32 cellular contexts compared by ENCODE assay signal in the genomic region with DNA sequence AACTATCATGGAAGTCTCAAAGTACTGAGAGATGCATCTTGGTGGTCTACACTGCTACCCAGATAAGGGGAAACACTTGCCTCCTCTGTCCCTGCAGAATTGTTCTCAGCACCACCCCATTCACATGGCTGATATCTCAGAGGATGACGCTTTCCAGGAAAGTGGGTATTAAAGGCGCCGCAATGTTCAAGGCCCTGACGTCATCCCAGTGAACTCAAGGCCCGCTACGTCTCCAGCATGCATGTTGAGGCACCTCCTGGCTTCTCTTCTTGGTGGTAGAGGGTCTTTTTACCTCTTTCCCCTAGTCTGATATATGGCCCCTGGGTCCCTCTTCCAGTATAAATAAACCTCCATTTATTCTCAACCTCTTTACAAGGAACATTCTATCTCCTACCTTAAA. TPM values are rescaled to one million over a fixed set of nuclear protein-coding genes. Genes with fewer than 3 reads are reported as not detected.
"Had no signal": no experiment of that assay in that cellular context is flagged by ENCODE, and none has a peak within 500 bp of the region (broad histone marks: within the 10 kb centered on the region; RNA-seq: fewer than 3 reads in every experiment).

No MANE protein-coding gene starts in this region.

- H3K27ac ChIP-seq: stomach, suprapubic skin, testis, thoracic aorta, thyroid gland, tibial artery, tibial nerve, transverse colon, upper lobe of left lung, upper lobe of right lung, uterus, vagina had no signal

- H3K36me3 ChIP-seq: stomach, suprapubic skin, thoracic aorta, thyroid gland, tibial artery, tibial nerve, transverse colon, upper lobe of left lung, upper lobe of right lung, uterus, vagina had no signal

- DNase-seq: stimulated activated CD4-positive, alpha-beta T cell treated with anti-CD3 and anti-CD28 coated beads, Interleukin-2, amount 100 ng/mL, for 48 hours; stimulated activated CD4-positive, alpha-beta T cell treated with anti-CD3 and anti-CD28 coated beads, Interleukin-4, amount 100 ng/mL, for 1 hour; stimulated activated CD4-positive, alpha-beta T cell treated with anti-CD3 and anti-CD28 coated beads, Interleukin-4, amount 100 ng/mL, for 24 hours; stimulated activated CD4-positive, alpha-beta T cell treated with anti-CD3 and anti-CD28 coated beads, Interleukin-4, amount 100 ng/mL, for 4 hours; stimulated activated CD8-positive, alpha-beta memory T cell treated with anti-CD3 and anti-CD28 coated beads, Interleukin-4, amount 100 ng/mL, for 48 hours; stimulated activated naive B cell treated with anti-CD40 and anti-IgM and Interleukin-4, amounts not matched to agents 10 μg/mL and 1 μg/mL and 100 μg/mL, for 72 hours; stimulated activated naive CD4-positive, alpha-beta T cell; stimulated activated naive CD4-positive, alpha-beta T cell treated with Interleukin-2 at 50 U/mL for 16 hours; stimulated activated naive CD8-positive, alpha-beta T cell treated with anti-CD3 and anti-CD28 coated beads, Interleukin-15, amount 100 ng/mL, for 72 hours; stimulated activated naive CD8-positive, alpha-beta T cell treated with anti-CD3 and anti-CD28 coated beads, Interleukin-15, Interleukin-2, amounts not matched to agents 100 U/mL and 50 U/mL, for 24 hours; stomach; substantia nigra; testis; thyroid gland; tibial artery; transverse colon; trophoblast cell; upper lobe of left lung; upper lobe of right lung; uterus had no signal

- H3K4me3 ChIP-seq: stomach, suprapubic skin, testis, thoracic aorta, thyroid gland, tibial artery, tibial nerve, transverse colon, upper lobe of left lung, upper lobe of right lung, uterus, vagina had no signal

- FAIRE-seq: urothelium cell line had no signal

- ATAC-seq: stimulated activated effector memory CD8-positive, alpha-beta T cell treated with anti-CD3 and anti-CD28 coated beads, Interleukin-12 subunit alpha, Interleukin-12 subunit beta, amount 100 ng/mL, for 72 hours; stimulated activated memory B cell treated with anti-CD40 and anti-IgM and Interleukin-4, amounts not matched to agents 10 μg/mL and 1 μg/mL and 100 μg/mL, for 72 hours; stimulated activated naive B cell treated with anti-CD40 and anti-IgM and Interleukin-4, amounts not matched to agents 10 μg/mL and 1 μg/mL and 100 μg/mL, for 72 hours; stimulated activated naive CD8-positive, alpha-beta T cell treated with anti-CD3 and anti-CD28 coated beads, Interleukin-15, amount 100 ng/mL, for 72 hours; stimulated activated naive CD8-positive, alpha-beta T cell treated with anti-CD3 and anti-CD28 coated beads, Interleukin-15, Interleukin-2, amounts not matched to agents 100 U/mL and 50 U/mL, for 24 hours; upper lobe of right lung had no signal

- H3K4me1 ChIP-seq: stomach, suprapubic skin, testis, thyroid gland, tibial artery, tibial nerve, transverse colon, upper lobe of left lung, upper lobe of right lung, uterus, vagina had no signal

- H3K27me3 ChIP-seq: stomach, suprapubic skin, testis, thyroid gland, tibial artery, tibial nerve, transverse colon, upper lobe of left lung, upper lobe of right lung, uterus, vagina had no signal

- H3K9me3 ChIP-seq: stomach, suprapubic skin, testis, thoracic aorta, thyroid gland, tibial artery, tibial nerve, transverse colon, upper lobe of left lung, upper lobe of right lung, uterus, vagina had no signal

RNA-seq across cellular contexts. Expression of gene OR1A1, which starts 1.0 kb away (rescaled TPM):
- total RNA-seq: stomach, subcutaneous adipose tissue, temporal lobe, thoracic aorta, thyroid gland, tibial nerve, transverse colon, upper lobe of left lung, upper lobe of right lung, ureter, urinary bladder, uterus, vagina had no signal
- polyA plus RNA-seq: stomach, urinary bladder had no signal

RNA-seq across cellular contexts. Expression of gene OR1A2, which starts 11.2 kb away (rescaled TPM):
- total RNA-seq: stomach, subcutaneous adipose tissue, suprapubic skin, temporal lobe, testis, thoracic aorta, thyroid gland, tibial nerve, transverse colon, upper lobe of left lung, upper lobe of right lung, ureter, urinary bladder, uterus, vagina had no signal
- polyA plus RNA-seq: stomach, thymus, urinary bladder had no signal
